Comparison of ENCODE assay signal across 19 cellular contexts in the genomic region with DNA sequence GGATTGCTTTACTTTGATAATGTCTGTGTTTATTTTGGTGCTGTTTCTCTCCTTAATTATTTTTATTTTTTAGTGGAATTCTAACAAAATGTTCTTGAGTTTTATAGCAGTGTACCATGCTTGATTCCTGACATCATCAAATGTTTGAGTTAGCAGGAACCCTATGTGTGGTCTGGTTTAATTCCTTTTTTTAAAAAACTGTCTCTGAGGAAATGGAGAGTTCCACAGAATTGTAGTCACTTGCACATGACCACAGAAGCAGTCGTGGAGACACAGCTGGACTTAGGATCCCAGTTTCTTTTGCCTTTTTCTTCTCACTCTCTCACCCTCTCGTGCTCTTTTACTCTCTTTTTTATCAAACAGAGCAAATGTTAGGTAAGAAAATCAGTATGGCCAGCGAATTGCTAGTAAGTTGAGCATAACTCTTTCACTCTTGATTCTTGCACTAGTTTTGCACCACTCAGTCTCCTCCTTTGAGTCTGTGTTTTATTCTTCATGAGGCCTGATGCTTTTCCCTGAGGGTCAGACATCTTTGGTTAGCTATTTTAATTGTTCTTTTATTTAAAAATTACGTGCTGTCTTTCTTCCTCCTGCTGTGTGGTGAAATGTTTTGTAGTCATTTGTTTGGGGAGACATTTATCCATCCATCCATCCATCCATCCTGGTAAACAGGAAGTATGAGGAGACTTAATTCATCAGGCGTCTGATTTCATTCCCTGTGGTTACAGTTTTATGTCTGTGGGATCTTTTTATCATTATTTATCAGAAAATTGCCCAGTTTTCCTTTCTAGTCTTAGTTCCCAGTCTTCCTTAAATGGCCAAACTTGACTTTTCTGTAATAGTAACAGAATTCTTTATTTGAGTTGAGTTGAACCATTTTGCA.
DNase-seq lines count a peak whose midpoint lies in the region; ATAC-seq and TF ChIP-seq lines count a peak whose summit lies in the region.
"Had no signal": no experiment of that assay in that cellular context is flagged by ENCODE, and none has a peak within 500 bp of the region (broad histone marks: within the 10 kb centered on the region; RNA-seq: fewer than 3 reads in every experiment).

No MANE protein-coding gene starts in this region.

- peak overlapping the region; percentile 27 for H3K27ac ChIP-seq in SK-N-MC
- H3K27ac ChIP-seq: heart left ventricle had no signal

- peaks cover 22% of the 10 kb centered on the region for H3K4me1 ChIP-seq in skeletal muscle satellite cell (ENCODE audit: control insufficient read depth, insufficient read depth, low read length)
- H3K4me1 ChIP-seq: heart left ventricle had no signal

- peaks cover 89% of the 10 kb centered on the region for H3K36me3 ChIP-seq in SK-N-MC (ENCODE audit: insufficient read depth, low read length)
- H3K36me3 ChIP-seq in skeletal muscle satellite cell (ENCODE audit: insufficient read depth, low read length), result peaks cover 67% of the 10 kb centered on the region

- ATAC-seq in GM21786 (IDR thresholded peaks at IDR 0.05; ENCODE audit: unreplicated experiment) (no peak), HG03460 (IDR thresholded peaks at IDR 0.05; ENCODE audit: unreplicated experiment) (no peak)
- ATAC-seq: activated CD8-positive, alpha-beta memory T cell treated with anti-CD3 and anti-CD28 coated beads, Interleukin-2, amount 10 ng/mL, durations not matched to agents 7 days and 5 days; heart left ventricle; mucosa of descending colon; PC-3 had no signal

- H3K27me3 ChIP-seq in skeletal muscle satellite cell (ENCODE audit: control insufficient read depth, insufficient read depth, low read length), result no peaks in the 10 kb centered on the region
- H3K27me3 ChIP-seq: heart left ventricle had no signal

- DNase-seq in GM04504 (ENCODE audit: low read depth) (peak; percentile 42), SK-N-MC (ENCODE audit: low read depth, low spot score) (no peak), fibroblast of mammary gland (ENCODE audit: low read depth) (peak; percentile 43)
- no peak for DNase-seq in activated CD4-positive, alpha-beta T cell treated with anti-CD3 and anti-CD28 coated beads, Interleukin-2, amount 50 U/mL, for 4 hours
- DNase-seq in stimulated activated CD4-positive, alpha-beta T cell treated with anti-CD3 and anti-CD28 coated beads, Interleukin-15, amount 100 ng/mL, for 24 hours, result no peak
- DNase-seq: activated CD8-positive, alpha-beta memory T cell treated with anti-CD3 and anti-CD28 coated beads, Interleukin-2, amount 10 ng/mL, durations not matched to agents 7 days and 5 days; activated naive CD4-positive, alpha-beta T cell treated with anti-CD3 and anti-CD28 coated beads, Interleukin-2, amount 50 U/mL, for 16 hours; caudate nucleus; CD4-positive, CD25-positive, alpha-beta regulatory T cell; heart left ventricle; mucosa of descending colon; NCI-H1092 treated with DMSO at 0.1 percent for 48 hours; PC-3; stimulated activated CD4-positive, alpha-beta T cell treated with anti-CD3 and anti-CD28 coated beads, Interleukin-2, amount 100 ng/mL, for 24 hours; stimulated activated CD8-positive, alpha-beta memory T cell treated with anti-CD3 and anti-CD28 coated beads, Interleukin-4, amount 100 ng/mL, for 48 hours; trophoblast cell had no signal

- TF ChIP-seq CTCF in fibroblast of mammary gland (conservative IDR thresholded peaks at IDR 0.05; ENCODE audit: control insufficient read depth, insufficient read depth, low read depth, low read length), result no peak

- H3K9me3 ChIP-seq in SK-N-MC (ENCODE audit: low read depth, low read length), result no peaks in the 10 kb centered on the region
- no peaks in the 10 kb centered on the region for H3K9me3 ChIP-seq in skeletal muscle satellite cell (replicated peaks; ENCODE audit: low read length)
- H3K9me3 ChIP-seq: heart left ventricle, mucosa of descending colon had no signal

- H3K9ac ChIP-seq in SK-N-MC (ENCODE audit: insufficient read length) (no peak overlapping the region), skeletal muscle satellite cell (ENCODE audit: low read depth, low read length) (peak overlapping the region; percentile 55)

- H3K4me2 ChIP-seq in skeletal muscle satellite cell (ENCODE audit: low read length), result peak overlapping the region; percentile 40

- H3K4me3 ChIP-seq in SK-N-MC (no peak overlapping the region), fibroblast of mammary gland (ENCODE audit: control insufficient read depth, low read depth, low read length) (no peak overlapping the region), skeletal muscle satellite cell (ENCODE audit: low read length) (no peak overlapping the region)
- H3K4me3 ChIP-seq: heart left ventricle, mucosa of descending colon had no signal

Comparison
In these comparisons a context has a peak if more than half of its experiments do, and no peak if none do; other contexts are left out.
1. DNase-seq: peak in GM04504 (single experiment) and fibroblast of mammary gland (single experiment); none in SK-N-MC (single experiment), activated CD4-positive, alpha-beta T cell treated with anti-CD3 and anti-CD28 coated beads, Interleukin-2, amount 50 U/mL, for 4 hours (0 of 2) and stimulated activated CD4-positive, alpha-beta T cell treated with anti-CD3 and anti-CD28 coated beads, Interleukin-15, amount 100 ng/mL, for 24 hours (single experiment).